ENCODE assay signal across 13 cellular contexts in genomic region chr10:78292987-78293865, GRCh38.
DNase-seq lines count a peak whose midpoint lies in the region; ATAC-seq, FAIRE-seq and TF ChIP-seq lines count a peak whose summit lies in the region.
"Had no signal": no experiment of that assay in that cellular context is flagged by ENCODE, and none has a peak within 500 bp of the region (broad histone marks: within the 10 kb centered on the region; RNA-seq: fewer than 3 reads in every experiment).

No MANE protein-coding gene starts in this region.

- no peaks in the 10 kb centered on the region for H3F3A ChIP-seq in PC-9 (ENCODE audit: insufficient read depth, low read depth)

- TF ChIP-seq EP300 in HepG2 (IDR thresholded peaks at IDR 0.05; ENCODE audit: low read depth in 2 of 2, low read length in 2 of 2) (no peak), HepG2 (CRISPR knock-in tag; IDR thresholded peaks at IDR 0.05; ENCODE audit: borderline replicate concordance) (no peak)

- H3K9me2 ChIP-seq in PC-9 (ENCODE audit: insufficient read depth) (no peaks in the 10 kb centered on the region), OCI-LY7 (ENCODE audit: insufficient read depth, low read length) (no peaks in the 10 kb centered on the region)

- no peaks in the 10 kb centered on the region for H3K9me3 ChIP-seq in adrenal gland (replicated peaks in 1 of 3)
- H3K9me3 ChIP-seq in HepG2 (ENCODE audit: low read length), result no peaks in the 10 kb centered on the region
- H3K9me3 ChIP-seq in thyroid gland, result no peaks in the 10 kb centered on the region
- no peaks in the 10 kb centered on the region for H3K9me3 ChIP-seq in PC-9 (ENCODE audit: insufficient read depth, low read depth)
- no peaks in the 10 kb centered on the region for H3K9me3 ChIP-seq in OCI-LY7 (ENCODE audit: low read length)

- BruUV-seq in HepG2 (replicated peaks; lab: Mats Ljungman, UMichigan) (no TSS peak), PC-9 (replicated peaks; lab: Mats Ljungman, UMichigan) (no TSS peak), OCI-LY7 (replicated peaks; lab: Mats Ljungman, UMichigan) (no TSS peak)

- intact Hi-C loops in adrenal gland (cut with DNase I) (loop anchor here in 1 of 2 donors (10.0 kb wide), 1 partner anchor 248 kb away; no protein-coding TSS in a partner anchor), HepG2 (cut with micrococcal nuclease; ENCODE audit: unreplicated experiment) (no loop called here), thyroid gland (cut with DNase I) (no loop called here), PC-9 (cut with micrococcal nuclease; ENCODE audit: unreplicated experiment) (no loop called here), OCI-LY7 (cut with micrococcal nuclease; ENCODE audit: unreplicated experiment) (no loop called here)

- H3K27ac ChIP-seq in adrenal gland (no peak overlapping the region), HepG2 (ENCODE audit: extremely low read length, insufficient read depth, low read length) (no peak overlapping the region), thyroid gland (no peak overlapping the region), PC-9 (no peak overlapping the region), OCI-LY7 (ENCODE audit: low read depth, low read length, poor library complexity, severe bottlenecking) (no peak overlapping the region)

- no peaks in the 10 kb centered on the region for H4K20me1 ChIP-seq in HepG2 (ENCODE audit: insufficient read depth, low read length)
- no peaks in the 10 kb centered on the region for H4K20me1 ChIP-seq in PC-9 (ENCODE audit: insufficient read depth)
- H4K20me1 ChIP-seq in OCI-LY7 (ENCODE audit: insufficient read depth, low read length), result no peaks in the 10 kb centered on the region

- no peak for FAIRE-seq in HepG2 (lab: Jason Lieb, UNC)
- FAIRE-seq: A549 had no signal

- H3K27me3 ChIP-seq in adrenal gland (no peaks in the 10 kb centered on the region), HepG2 (ENCODE audit: control insufficient read depth in 1 of 2, insufficient read depth in 2 of 2, low read length in 2 of 2) (peaks cover 5 to 13% of the 10 kb centered on the region in 2 experiments; a peak in 3 of 5 replicates), thyroid gland (no peaks in the 10 kb centered on the region), PC-9 (ENCODE audit: insufficient read depth, low read depth) (peaks cover 29% of the 10 kb centered on the region; the same call in 1 of the 2 replicates)

- no peak for TF ChIP-seq CTCF in adrenal gland (IDR thresholded peaks at IDR 0.05)
- TF ChIP-seq CTCF in HepG2 (CRISPR knock-in tag; IDR thresholded peaks at IDR 0.05), result no peak
- TF ChIP-seq CTCF in thyroid gland (IDR thresholded peaks at IDR 0.05), result no peak
- no peak for TF ChIP-seq CTCF in PC-9 (conservative IDR thresholded peaks at IDR 0.05)
- no peak for TF ChIP-seq CTCF in OCI-LY7 (conservative IDR thresholded peaks at IDR 0.05; ENCODE audit: low read length)

- 65 to 77% (median 74%) methylated on average over 10 to 11 of the region's 11 CpGs for WGBS in adrenal gland, 4 donors
- 10% methylated on average over 9 of the region's 11 CpGs for WGBS in HepG2 (ENCODE audit: low lambda C conversion rate)
- WGBS in thyroid gland, 2 donors, result 57 to 58% methylated on average over 11 of the region's 11 CpGs

- no peak overlapping the region for H2AFZ ChIP-seq in HepG2 (ENCODE audit: low read length)
- no peak overlapping the region for H2AFZ ChIP-seq in PC-9
- no peak overlapping the region for H2AFZ ChIP-seq in OCI-LY7 (ENCODE audit: low read length)

- TF ChIP-seq RAD21 in HepG2 (CRISPR knock-in tag; IDR thresholded peaks at IDR 0.05), result no peak

- H3K4me3 ChIP-seq in adrenal gland, result no peak overlapping the region
- no peak overlapping the region for H3K4me3 ChIP-seq in HepG2 (replicated peaks in 1 of 3; ENCODE audit: insufficient read depth in 1 of 3, low read depth in 2 of 3, low read length in 3 of 3)
- no peak overlapping the region for H3K4me3 ChIP-seq in thyroid gland (replicated peaks in 1 of 3)
- H3K4me3 ChIP-seq in PC-9, result no peak overlapping the region
- no peak overlapping the region for H3K4me3 ChIP-seq in OCI-LY7 (ENCODE audit: low read depth, low read length, poor library complexity, severe bottlenecking)
- H3K4me3 ChIP-seq: A549 had no signal

- no peak overlapping the region for H3K9ac ChIP-seq in HepG2 (ENCODE audit: insufficient read depth, low read depth, low read length)

- H3K36me3 ChIP-seq in adrenal gland (replicated peaks in 1 of 2) (no peaks in the 10 kb centered on the region), HepG2 (replicated peaks in 1 of 2; ENCODE audit: control insufficient read depth in 1 of 2, insufficient read depth in 2 of 2, low read length in 2 of 2) (no peaks in the 10 kb centered on the region), thyroid gland (no peaks in the 10 kb centered on the region), PC-9 (ENCODE audit: low read depth) (no peaks in the 10 kb centered on the region), OCI-LY7 (ENCODE audit: insufficient read depth, low read length) (no peaks in the 10 kb centered on the region)

- H3K4me1 ChIP-seq in adrenal gland (replicated peaks in 1 of 2), result no peaks in the 10 kb centered on the region
- H3K4me1 ChIP-seq in HepG2 (ENCODE audit: insufficient read depth, low read length), result peaks cover 13% of the 10 kb centered on the region
- peaks cover 0 to 6% of the 10 kb centered on the region in 2 donors for H3K4me1 ChIP-seq in thyroid gland
- H3K4me1 ChIP-seq in PC-9 (replicated peaks; ENCODE audit: insufficient read depth), result no peaks in the 10 kb centered on the region
- H3K4me1 ChIP-seq in OCI-LY7 (ENCODE audit: insufficient read depth, low read length, poor library complexity, severe bottlenecking), result no peaks in the 10 kb centered on the region
- H3K4me1 ChIP-seq: A549 had no signal

- DNase-seq in NCI-H1436 (lab: John Stamatoyannopoulos, UW) (peak; percentile 17), NCI-H1436 treated with DMSO at 0.1 percent for 48 hours (lab: John Stamatoyannopoulos, UW) (no peak), adrenal gland (peak in 4 of 7 donors; percentile 18 to 75 (median 35)), HepG2 (ENCODE audit: low spot score) (peak; percentile 24), thyroid gland (peak; percentile 31 to 44), PC-9 (no peak), OCI-LY7 (ENCODE audit: low spot score) (no peak)
- DNase-seq: activated CD4-positive, alpha-beta T cell treated with anti-CD3 and anti-CD28 coated beads, Interleukin-2, amount 50 U/mL, for 1 hour; activated naive CD4-positive, alpha-beta T cell; midbrain; NCI-H446 had no signal

- in situ Hi-C loops in HepG2 (cut with HindIII; ENCODE audit: extremely low pct_ligation_motif_present, low pct_unique_long_range_greater_than_20kb), result no loop called here

- TF ChIP-seq POLR2A in adrenal gland (IDR thresholded peaks at IDR 0.05), result no peak
- TF ChIP-seq POLR2A in HepG2 (IDR thresholded peaks at IDR 0.05; ENCODE audit: insufficient read depth in 1 of 2, low read depth in 2 of 2, low read length in 2 of 2), result no peak
- TF ChIP-seq POLR2A in thyroid gland (IDR thresholded peaks at IDR 0.05), result no peak

- ATAC-seq in HepG2, result peak; percentile 72
- no peak for ATAC-seq in GM21786 (IDR thresholded peaks at IDR 0.05; ENCODE audit: unreplicated experiment)
- ATAC-seq: A549 had no signal

- no peak overlapping the region for H3K4me2 ChIP-seq in HepG2 (ENCODE audit: low read depth, low read length)
- no peak overlapping the region for H3K4me2 ChIP-seq in PC-9
- H3K4me2 ChIP-seq in OCI-LY7 (ENCODE audit: low read length), result no peak overlapping the region
- H3K4me2 ChIP-seq: A549 had no signal

- H3K79me2 ChIP-seq in HepG2 (ENCODE audit: insufficient read depth, low read length) (no peaks in the 10 kb centered on the region), PC-9 (ENCODE audit: low read depth) (no peaks in the 10 kb centered on the region), OCI-LY7 (ENCODE audit: insufficient read depth, low read depth, low read length) (no peaks in the 10 kb centered on the region)

- POLR2A ChIA-PET in HepG2 (lab: Yijun Ruan, JAX), result no interaction called here
- POLR2A ChIA-PET in PC-9 (lab: Charles Lee; ENCODE audit: unreplicated experiment), result no interaction called here
- POLR2A ChIA-PET in OCI-LY7 (lab: Charles Lee), result no interaction called here

- CTCF ChIA-PET in HepG2 (lab: Yijun Ruan, JAX; ENCODE audit: low intra/inter-chr PET ratio, low total read pairs) (no interaction called here), PC-9 (lab: Charles Lee) (no interaction called here), OCI-LY7 (lab: Charles Lee; ENCODE audit: unreplicated experiment) (no interaction called here)

TF ChIP-seq in HepG2, 621 proteins besides CTCF, POLR2A, EP300 and RAD21:
- TF ChIP-seq SIX4 (CRISPR knock-in tag; IDR thresholded peaks at IDR 0.05) (0 out of 2 replicates have a peak, but pooled peaks have one; percentile 29), ZSCAN20 (CRISPR knock-in tag; IDR thresholded peaks at IDR 0.05; ENCODE audit: borderline replicate concordance) (no peak)
TF ChIP-seq in HepG2: peak in this region for 1.

Comparison
In these comparisons a context has a peak if more than half of its experiments do, and no peak if none do; other contexts are left out.
1. DNase-seq: peak in NCI-H1436 (single experiment), adrenal gland (4 of 7), HepG2 (single experiment) and thyroid gland (2 of 2); none in NCI-H1436 treated with DMSO at 0.1 percent for 48 hours (single experiment), PC-9 (0 of 2) and OCI-LY7 (single experiment).